ENCODE assay signal across 8 cellular contexts in genomic region chr18:9333441-9334350, GRCh38. TPM values are rescaled to one million over a fixed set of nuclear protein-coding genes. Genes with fewer than 3 reads are reported as not detected.
DNase-seq lines count a peak whose midpoint lies in the region; ATAC-seq and TF ChIP-seq lines count a peak whose summit lies in the region.

No MANE protein-coding gene starts in this region.

- H4K20me1 ChIP-seq in DOHH2 (ENCODE audit: control insufficient read depth, insufficient read depth, low read depth, low read length), result no peaks in the 10 kb centered on the region

- intact Hi-C loops in left ventricle myocardium superior (cut with micrococcal nuclease), result no loop called here
- intact Hi-C loops in gastrocnemius medialis (cut with DNase I; ENCODE audit: low total_unique reads), result loop anchor here (1.0 to 10.0 kb wide), 5 partner anchors 142 to 371 kb away; partner anchors contain the start of genes NDUFV2, RAB31 and RALBP1

- in situ Hi-C loops in gastrocnemius medialis (cut with MboI; ENCODE audit: low sequenced_read_pairs in 4 of 4), result loop anchor here in 2 of 4 donors (10.0 to 25.0 kb wide), 2 partner anchors 131 to 671 kb away; no protein-coding TSS in a partner anchor

- peak overlapping the region; percentile 87 for H3K4me2 ChIP-seq in DOHH2 (ENCODE audit: low read length)

- H3K4me1 ChIP-seq in DOHH2 (ENCODE audit: control insufficient read depth, low read length) (peaks cover 20% of the 10 kb centered on the region), gastrocnemius medialis (peaks cover 0 to 8% of the 10 kb centered on the region in 2 donors)

- no peak for TF ChIP-seq POLR2A in gastrocnemius medialis (IDR thresholded peaks at IDR 0.05)

- no peak for DNase-seq in HL-60 (ENCODE audit: low read depth in 1 of 2, low spot score in 1 of 2)
- peak; percentile 26 for DNase-seq in activated gamma-delta T cell (lab: John Stamatoyannopoulos, UW)
- DNase-seq in left ventricle myocardium superior, result peak; percentile 23
- peak in 1 of 2 donors; percentile 12 for DNase-seq in gastrocnemius medialis
- DNase-seq in AG08395 (ENCODE audit: low spot score), result no peak
- no peak for DNase-seq in NOMO-1 treated with DMSO at 0.1 percent for 48 hours (lab: John Stamatoyannopoulos, UW; ENCODE audit: unreplicated experiment)

- peak; percentile 36 for ATAC-seq in GM21381 (IDR thresholded peaks at IDR 0.05; ENCODE audit: unreplicated experiment)
- ATAC-seq in left ventricle myocardium superior, result peak; percentile 59
- ATAC-seq in gastrocnemius medialis, result peak; percentile 72 to 73

- no peaks in the 10 kb centered on the region for H3F3A ChIP-seq in DOHH2 (ENCODE audit: control insufficient read depth, insufficient read depth)

- peaks cover 10% of the 10 kb centered on the region for H3K36me3 ChIP-seq in DOHH2 (ENCODE audit: control insufficient read depth, low read length)
- H3K36me3 ChIP-seq in gastrocnemius medialis, result peaks cover 0 to 13% of the 10 kb centered on the region in 2 donors

- H3K27me3 ChIP-seq in DOHH2 (ENCODE audit: control insufficient read depth, low read length) (no peaks in the 10 kb centered on the region), HL-60 (ENCODE audit: insufficient read depth, poor library complexity, severe bottlenecking) (no peaks in the 10 kb centered on the region), gastrocnemius medialis (no peaks in the 10 kb centered on the region)

- peaks cover 11% of the 10 kb centered on the region for H3K79me2 ChIP-seq in DOHH2 (ENCODE audit: control insufficient read depth, low read length)

- H3K27ac ChIP-seq in DOHH2 (ENCODE audit: low read depth, low read length) (no peak overlapping the region), HL-60 (replicated peaks) (no peak overlapping the region), gastrocnemius medialis (peak overlapping the region; percentile 43 to 87 (median 54))

- H3K9me3 ChIP-seq in DOHH2 (ENCODE audit: control insufficient read depth, insufficient read depth, low read length), result no peaks in the 10 kb centered on the region
- H3K9me3 ChIP-seq in gastrocnemius medialis, result no peaks in the 10 kb centered on the region

- TF ChIP-seq CTCF in DOHH2 (IDR thresholded peaks at IDR 0.05; ENCODE audit: low read depth, low read length, poor library complexity, severe bottlenecking) (no peak), HL-60 (IDR thresholded peaks at IDR 0.05; ENCODE audit: insufficient read depth, low read length) (no peak), gastrocnemius medialis (IDR thresholded peaks at IDR 0.05 in 4 of 5, conservative IDR thresholded peaks at IDR 0.05 in 1 of 5) (no peak)

- H3K4me3 ChIP-seq in DOHH2 (ENCODE audit: low read length), result peak overlapping the region; percentile 71
- peak overlapping the region; percentile 69 for H3K4me3 ChIP-seq in HL-60 (replicated peaks; ENCODE audit: insufficient read depth, low read length)
- H3K4me3 ChIP-seq in gastrocnemius medialis, result peak overlapping the region; percentile 62 to 91 (median 72)

- no peaks in the 10 kb centered on the region for H3K9me2 ChIP-seq in DOHH2 (replicated peaks; ENCODE audit: control insufficient read depth, low read length)

RNA-seq across cellular contexts. Expression of gene TWSG1, which starts 0.9 kb away (rescaled TPM):
- 10.0 TPM for total RNA-seq in left ventricle myocardium superior
- 1 to 10 TPM; 5.3 to 9.5 (median 8.1) TPM for total RNA-seq in gastrocnemius medialis

Comparison
In these comparisons a context has a peak if more than half of its experiments do, and no peak if none do; other contexts are left out.
1. H3K27ac ChIP-seq: peak in gastrocnemius medialis (4 of 4); none in DOHH2 (single experiment) and HL-60 (single experiment).
2. DNase-seq: peak in activated gamma-delta T cell (single experiment) and left ventricle myocardium superior (single experiment); none in HL-60 (0 of 2), AG08395 (single experiment) and NOMO-1 treated with DMSO at 0.1 percent for 48 hours (single experiment).
3. Peak in every context shown above with its lines, with median percentiles within 50 percentile points of each other: H3K4me3 ChIP-seq and ATAC-seq.